8 cellular contexts compared by ENCODE assay signal in genomic region chr22:50343541-50343935, GRCh38. TPM values are rescaled to one million over a fixed set of nuclear protein-coding genes. Genes with fewer than 3 reads are reported as not detected.
DNase-seq lines count a peak whose midpoint lies in the region; ATAC-seq and TF ChIP-seq lines count a peak whose summit lies in the region.

No MANE protein-coding gene starts in this region.

- no peak overlapping the region for H3K23ac ChIP-seq in mesendoderm (ENCODE audit: low read length)

- H3K36me3 ChIP-seq in cardiac muscle cell (no peaks in the 10 kb centered on the region), mesendoderm (ENCODE audit: control insufficient read depth, insufficient read depth, low read length) (no peaks in the 10 kb centered on the region), urinary bladder (ENCODE audit: insufficient read depth) (no peaks in the 10 kb centered on the region)

- POLR2A ChIA-PET in MCF 10A (lab: Yijun Ruan, JAX) = interaction anchor here (0.7 kb wide), 2 partner anchors 98 to 102 kb away, joined by 3 read pairs; no protein-coding TSS in a partner anchor

- H3K4me2 ChIP-seq in mesendoderm (ENCODE audit: low read length) = no peak overlapping the region

- no peak overlapping the region for H2BK5ac ChIP-seq in mesendoderm (ENCODE audit: low read length)

- H3K4me1 ChIP-seq in cardiac muscle cell (ENCODE audit: low read depth) (no peaks in the 10 kb centered on the region), mesendoderm (ENCODE audit: control insufficient read depth, low read depth, low read length) (no peaks in the 10 kb centered on the region), urinary bladder (ENCODE audit: insufficient read depth) (peaks cover 3% of the 10 kb centered on the region)

- CTCF ChIA-PET in MCF 10A (lab: Yijun Ruan, JAX) = interaction anchor here (0.6 kb wide), 2 partner anchors 19 to 97 kb away, joined by 3 to 4 read pairs; no protein-coding TSS in a partner anchor

- no peak overlapping the region for H4K8ac ChIP-seq in mesendoderm (ENCODE audit: low read depth, low read length)

- H3K4ac ChIP-seq in mesendoderm (ENCODE audit: low read depth, low read length) = peak overlapping the region; percentile 65

- H3K56ac ChIP-seq in mesendoderm (ENCODE audit: low read length) = peak overlapping the region; percentile 77

- H3K4me3 ChIP-seq in cardiac muscle cell (peak overlapping the region; percentile 99), mesendoderm (ENCODE audit: low read length) (peak overlapping the region; percentile 39), urinary bladder (ENCODE audit: low read depth, low read length) (peak overlapping the region; percentile 98)

- no peak overlapping the region for H4K5ac ChIP-seq in mesendoderm (ENCODE audit: low read length)

- H3K9me3 ChIP-seq in cardiac muscle cell (ENCODE audit: low read depth) = no peaks in the 10 kb centered on the region

- H2AK5ac ChIP-seq in mesendoderm (ENCODE audit: low read length) = no peak overlapping the region

- no peaks in the 10 kb centered on the region for H3K4me1 Mint-ChIP-seq in MCF 10A (ENCODE audit: insufficient read depth, unreplicated experiment)

- no CpG with 5 or more reads among the region's 9 CpGs for WGBS in mesendoderm (ENCODE audit: extremely low coverage, insufficient coverage, low lambda C conversion rate)
- 4% methylated on average over 9 of the region's 9 CpGs for WGBS in urinary bladder

- no peak overlapping the region for H3K27ac Mint-ChIP-seq in MCF 10A (ENCODE audit: low read depth, unreplicated experiment)

- H3K27ac ChIP-seq in cardiac muscle cell (peak overlapping the region; percentile 66), mesendoderm (ENCODE audit: low read depth, low read length) (no peak overlapping the region), urinary bladder (ENCODE audit: low read depth) (no peak overlapping the region)

- no peaks in the 10 kb centered on the region for H3K27me3 Mint-ChIP-seq in MCF 10A (ENCODE audit: insufficient read depth, unreplicated experiment)

- H2BK15ac ChIP-seq in mesendoderm (replicated peaks; ENCODE audit: low read depth) = no peak overlapping the region

- peaks cover 18% of the 10 kb centered on the region for H3K79me2 ChIP-seq in mesendoderm (ENCODE audit: control insufficient read depth, insufficient read depth, low read length)

- peak overlapping the region; percentile 69 for H3K4me3 Mint-ChIP-seq in MCF 10A (ENCODE audit: unreplicated experiment)

- ATAC-seq in HG02588 (IDR thresholded peaks at IDR 0.05; ENCODE audit: unreplicated experiment) = no peak
- ATAC-seq in HG02571 (IDR thresholded peaks at IDR 0.05; ENCODE audit: unreplicated experiment) = no peak
- no peak for ATAC-seq in GM18517 (IDR thresholded peaks at IDR 0.05; ENCODE audit: unreplicated experiment)

- peak overlapping the region; percentile 44 for H3K18ac ChIP-seq in mesendoderm (ENCODE audit: low read length)

- TF ChIP-seq CTCF in cardiac muscle cell (IDR thresholded peaks at IDR 0.05; ENCODE audit: low read depth, low read length) = no peak
- no peak for TF ChIP-seq CTCF in MCF 10A (IDR thresholded peaks at IDR 0.05; ENCODE audit: unreplicated experiment)

- no peak overlapping the region for H2BK120ac ChIP-seq in mesendoderm (ENCODE audit: low read depth, low read length)

- H3K9me3 Mint-ChIP-seq in MCF 10A (ENCODE audit: unreplicated experiment) = no peaks in the 10 kb centered on the region

- no peaks in the 10 kb centered on the region for H3K27me3 ChIP-seq in cardiac muscle cell
- H3K27me3 ChIP-seq in mesendoderm (ENCODE audit: insufficient read depth, low read length, poor library complexity) = no peaks in the 10 kb centered on the region

- DNase-seq in cardiac muscle cell (ENCODE audit: low read depth in 1 of 2, low spot score in 1 of 2) (no peak), cardiac septum (ENCODE audit: low spot score) (no peak), MCF 10A (ENCODE audit: unreplicated experiment) (no peak), mesendoderm (no peak)

- intact Hi-C loops in cardiac septum (cut with DNase I) = loop anchor here (2.0 kb wide), 1 partner anchor 91 kb away; no protein-coding TSS in a partner anchor
- intact Hi-C loops in MCF 10A (cut with micrococcal nuclease) = loop anchor here (2.0 to 5.0 kb wide), 4 partner anchors 61 to 277 kb away; no protein-coding TSS in a partner anchor

- peak overlapping the region; percentile 64 for H3K9ac ChIP-seq in mesendoderm (ENCODE audit: low read length)

- H3K36me3 Mint-ChIP-seq in MCF 10A (ENCODE audit: insufficient read depth, unreplicated experiment) = no peaks in the 10 kb centered on the region

- H3K79me1 ChIP-seq in mesendoderm (ENCODE audit: low read length) = peaks cover 17% of the 10 kb centered on the region

- BruUV-seq in MCF 10A (replicated peaks; lab: Mats Ljungman, UMichigan) = no TSS peak

RNA-seq across cellular contexts. Expression of gene PPP6R2, which starts 0.4 kb away (rescaled TPM):
- 78.6 and 88.4 TPM in 2 replicates for total RNA-seq in cardiac muscle cell
- polyA plus RNA-seq in cardiac muscle cell = 39.8 and 41.4 TPM in 2 replicates
- total RNA-seq in cardiac septum = 37.1 TPM
- 28.4 and 30.1 TPM in 2 replicates for total RNA-seq in MCF 10A (2022)
- polyA plus RNA-seq in mesendoderm (2013, experiment 1 of 2) = 15.2 TPM
- polyA plus RNA-seq in mesendoderm (2013, experiment 2 of 2) = 16.2 TPM
- total RNA-seq in urinary bladder = 31.1 TPM
- 46.0 TPM for polyA plus RNA-seq in urinary bladder

RNA-seq across cellular contexts. Expression of gene DENND6B, which starts 16.7 kb away (rescaled TPM):
- total RNA-seq in cardiac muscle cell (7.0 and 7.9 TPM in 2 replicates), cardiac septum (2.8 TPM), MCF 10A (2022) (4.0 and 5.5 TPM in 2 replicates), urinary bladder (4.1 TPM)
- polyA plus RNA-seq in cardiac muscle cell (10.6 and 13.3 TPM in 2 replicates), urinary bladder (4.6 TPM)
- 0.08 TPM for polyA plus RNA-seq in mesendoderm (2013, experiment 1 of 2)
- 0.08 TPM for polyA plus RNA-seq in mesendoderm (2013, experiment 2 of 2)

RNA-seq across cellular contexts. Expression of gene PLXNB2, which starts 36.1 kb away (rescaled TPM):
- 142 and 195 TPM in 2 replicates for total RNA-seq in cardiac muscle cell
- 77.0 and 83.2 TPM in 2 replicates for polyA plus RNA-seq in cardiac muscle cell
- 85.7 TPM for total RNA-seq in cardiac septum
- total RNA-seq in MCF 10A (2022) = 199 and 200 TPM in 2 replicates
- 34.1 TPM for polyA plus RNA-seq in mesendoderm (2013, experiment 1 of 2)
- 33.7 TPM for polyA plus RNA-seq in mesendoderm (2013, experiment 2 of 2)
- 61.7 TPM for total RNA-seq in urinary bladder
- polyA plus RNA-seq in urinary bladder = 106 TPM

Comparison
In these comparisons a context has a peak if more than half of its experiments do, and no peak if none do; other contexts are left out.
1. H3K4me3 ChIP-seq: peak in every context shown above with its lines; median percentile 99 in cardiac muscle cell; 98 in urinary bladder; 39 in mesendoderm.